In genomic region chr14:54893151-54893760, GRCh38 we compare ENCODE assay signal across 8 cellular contexts. TPM values are rescaled to one million over a fixed set of nuclear protein-coding genes. Genes with fewer than 3 reads are reported as not detected.
DNase-seq lines count a peak whose midpoint lies in the region; ATAC-seq lines count a peak whose summit lies in the region.

No MANE protein-coding gene starts in this region.

- H3K4me2 ChIP-seq in mesendoderm (ENCODE audit: low read length): no peak overlapping the region

- H3K18ac ChIP-seq in mesendoderm (ENCODE audit: low read length): no peak overlapping the region

- H2BK5ac ChIP-seq in mesendoderm (ENCODE audit: low read length): no peak overlapping the region

- H3K36me3 ChIP-seq in mesendoderm (ENCODE audit: control insufficient read depth, insufficient read depth, low read length): no peaks in the 10 kb centered on the region

- H3K4me3 ChIP-seq in mesendoderm (ENCODE audit: low read length): no peak overlapping the region

- no peak overlapping the region for H3K27ac ChIP-seq in mesendoderm (ENCODE audit: low read depth, low read length)

- H4K5ac ChIP-seq in mesendoderm (ENCODE audit: low read length): no peak overlapping the region

- no peak for ATAC-seq in HG02623 (IDR thresholded peaks at IDR 0.05; ENCODE audit: unreplicated experiment)
- ATAC-seq in GM21619 (IDR thresholded peaks at IDR 0.05; ENCODE audit: unreplicated experiment): no peak

- H3K79me1 ChIP-seq in mesendoderm (ENCODE audit: low read length): no peaks in the 10 kb centered on the region

- no peak overlapping the region for H3K56ac ChIP-seq in mesendoderm (ENCODE audit: low read length)

- H3K4ac ChIP-seq in mesendoderm (ENCODE audit: low read depth, low read length): no peak overlapping the region

- H3K9ac ChIP-seq in mesendoderm (ENCODE audit: low read length): no peak overlapping the region

- H2BK120ac ChIP-seq in mesendoderm (ENCODE audit: low read depth, low read length): no peak overlapping the region

- H3K79me2 ChIP-seq in mesendoderm (ENCODE audit: control insufficient read depth, insufficient read depth, low read length): no peaks in the 10 kb centered on the region

- no CpG with 5 or more reads among the region's 3 CpGs for whole genome bisulfite sequencing in mesendoderm (ENCODE audit: extremely low coverage, insufficient coverage, low lambda C conversion rate)

- H2BK15ac ChIP-seq in mesendoderm (replicated peaks; ENCODE audit: low read depth): no peak overlapping the region

- no peaks in the 10 kb centered on the region for H3K27me3 ChIP-seq in mesendoderm (ENCODE audit: insufficient read depth, low read length, poor library complexity)

- H3K4me1 ChIP-seq in mesendoderm (ENCODE audit: control insufficient read depth, low read depth, low read length): no peaks in the 10 kb centered on the region

- no peak overlapping the region for H2AK5ac ChIP-seq in mesendoderm (ENCODE audit: low read length)

- no peak overlapping the region for H4K8ac ChIP-seq in mesendoderm (ENCODE audit: low read depth, low read length)

- no peak overlapping the region for H3K23ac ChIP-seq in mesendoderm (ENCODE audit: low read length)

- peak; percentile 14 for DNase-seq in activated gamma-delta T cell treated with Interleukin-2 at 50 U/mL for 16 hours
- DNase-seq in activated gamma-delta T cell (lab: John Stamatoyannopoulos, UW): no peak
- DNase-seq in HuH-7 (ENCODE audit: low spot score): peak; percentile 50
- DNase-seq in SHP77 (lab: John Stamatoyannopoulos, UW): peak; percentile 37 to 51
- DNase-seq in dedifferentiated amniotic fluid mesenchymal stem cell (ENCODE audit: extremely low spot score): peak; percentile 69
- peak; percentile 37 for DNase-seq in mesendoderm

RNA-seq across cellular contexts. Expression of gene GCH1, which starts 9.4 kb away (rescaled TPM):
- polyA plus RNA-seq in mesendoderm (2013, experiment 1 of 2): 7.2 TPM
- polyA plus RNA-seq in mesendoderm (2013, experiment 2 of 2): 8.2 TPM
